ENCODE assay signal across 13 cellular contexts in the genomic region with DNA sequence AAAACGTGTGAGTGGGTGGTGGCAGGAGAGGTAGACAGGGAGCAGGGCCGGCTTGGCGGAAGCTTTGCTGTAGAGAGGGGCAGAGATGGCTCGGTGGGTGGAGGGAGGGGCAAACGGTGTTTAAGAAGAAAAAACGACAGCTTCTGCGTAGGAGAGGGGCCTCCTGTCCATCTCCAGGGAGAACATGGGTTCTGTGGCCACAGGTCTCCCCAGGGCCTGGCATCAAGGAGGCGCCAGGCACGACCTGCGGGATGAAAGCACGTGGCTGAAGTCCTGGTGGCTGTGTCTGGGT. TPM values are rescaled to one million over a fixed set of nuclear protein-coding genes. Genes with fewer than 3 reads are reported as not detected.
DNase-seq lines count a peak whose midpoint lies in the region; ATAC-seq, FAIRE-seq and TF ChIP-seq lines count a peak whose summit lies in the region.
"Had no signal": no experiment of that assay in that cellular context is flagged by ENCODE, and none has a peak within 500 bp of the region (broad histone marks: within the 10 kb centered on the region; RNA-seq: fewer than 3 reads in every experiment).

No MANE protein-coding gene starts in this region.

- TF ChIP-seq EP300 in HepG2 (IDR thresholded peaks at IDR 0.05; ENCODE audit: low read depth in 2 of 2, low read length in 2 of 2) = no peak
- no peak for TF ChIP-seq EP300 in HepG2 (CRISPR knock-in tag; IDR thresholded peaks at IDR 0.05; ENCODE audit: borderline replicate concordance)

- H3K9ac ChIP-seq in HepG2 (ENCODE audit: insufficient read depth, low read depth, low read length) = peak overlapping the region; percentile 91
- H3K9ac ChIP-seq: GM23248 had no signal

- no peaks in the 10 kb centered on the region for H3K27me3 Mint-ChIP-seq in activated naive CD8-positive, alpha-beta T cell

- H3K9me3 ChIP-seq in HepG2 (ENCODE audit: low read length) (no peaks in the 10 kb centered on the region), right lobe of liver (no peaks in the 10 kb centered on the region), lower lobe of right lung (no peaks in the 10 kb centered on the region), adrenal gland (replicated peaks in 1 of 3) (no peaks in the 10 kb centered on the region)

- peak overlapping the region; percentile 98 for H3K4me2 ChIP-seq in HepG2 (ENCODE audit: low read depth, low read length)

- intact Hi-C loops in HepG2 (cut with micrococcal nuclease; ENCODE audit: unreplicated experiment) = loop anchor here (1.0 to 5.0 kb wide), 2 partner anchors 87 to 140 kb away; no protein-coding TSS in a partner anchor
- intact Hi-C loops in right lobe of liver (cut with DNase I) = loop anchor here in 1 of 2 donors (5.0 kb wide), 1 partner anchor 102 kb away; no protein-coding TSS in a partner anchor
- intact Hi-C loops in lower lobe of right lung (cut with DNase I) = loop anchor here (10.0 kb wide), 1 partner anchor 104 kb away; no protein-coding TSS in a partner anchor
- intact Hi-C loops in adrenal gland (cut with DNase I) = loop anchor here in 1 of 2 donors (5.0 kb wide), 2 partner anchors 92 to 107 kb away; no protein-coding TSS in a partner anchor

- H3K27me3 ChIP-seq in HepG2 (ENCODE audit: control insufficient read depth in 1 of 2, insufficient read depth in 2 of 2, low read length in 2 of 2) = peaks cover 2 to 8% of the 10 kb centered on the region in 2 experiments; a peak in 1 of 5 replicates
- no peaks in the 10 kb centered on the region for H3K27me3 ChIP-seq in right lobe of liver
- peaks cover 50% of the 10 kb centered on the region for H3K27me3 ChIP-seq in lower lobe of right lung (ENCODE audit: low read depth)
- H3K27me3 ChIP-seq in adrenal gland = no peaks in the 10 kb centered on the region

- BruUV-seq in HepG2 (replicated peaks; lab: Mats Ljungman, UMichigan) = no TSS peak

- ATAC-seq in HepG2 (no peak), right lobe of liver (no peak), lower lobe of right lung (no peak), GM19351 (IDR thresholded peaks at IDR 0.05; ENCODE audit: unreplicated experiment) (no peak), HG03139 (IDR thresholded peaks at IDR 0.05; ENCODE audit: unreplicated experiment) (no peak)

- 0 out of 2 replicates have a peak, but pooled peaks cover 5% of the 10 kb centered on the region for H4K20me1 ChIP-seq in HepG2 (ENCODE audit: insufficient read depth, low read length)

- no peak overlapping the region for H2AFZ ChIP-seq in HepG2 (ENCODE audit: low read length)
- H2AFZ ChIP-seq: GM23248 had no signal

- DNase-seq in HepG2 (ENCODE audit: low spot score) (no peak), right lobe of liver (no peak), lower lobe of right lung (no peak), GM12892 (ENCODE audit: insufficient read length) (no peak), adrenal gland (no peak)
- DNase-seq: activated CD4-positive, alpha-beta T cell treated with anti-CD3 and anti-CD28 coated beads for 4 hours; NCI-H1092 had no signal

- peaks cover 28% of the 10 kb centered on the region for H3K4me1 Mint-ChIP-seq in activated naive CD8-positive, alpha-beta T cell (ENCODE audit: low read depth)

- H3K9me3 Mint-ChIP-seq in activated naive CD8-positive, alpha-beta T cell (ENCODE audit: low read depth) = no peaks in the 10 kb centered on the region

- peaks cover 75% of the 10 kb centered on the region for H3K4me1 ChIP-seq in HepG2 (ENCODE audit: insufficient read depth, low read length)
- peaks cover 0 to 44% (median 8%) of the 10 kb centered on the region in 4 donors for H3K4me1 ChIP-seq in right lobe of liver
- H3K4me1 ChIP-seq in lower lobe of right lung = peaks cover 43% of the 10 kb centered on the region
- peaks cover 16 to 38% of the 10 kb centered on the region in 2 donors for H3K4me1 ChIP-seq in adrenal gland (replicated peaks in 1 of 2)

- H3K4me3 ChIP-seq in HepG2 (replicated peaks in 1 of 3; ENCODE audit: insufficient read depth in 1 of 3, low read depth in 2 of 3, low read length in 3 of 3) (peak overlapping the region in 2 of 3 experiments; percentile 76 to 78; a peak in 3 of 6 replicates), right lobe of liver (peak overlapping the region in 1 of 3 donors; percentile 75), lower lobe of right lung (peak overlapping the region; percentile 66), adrenal gland (no peak overlapping the region)
- H3K4me3 ChIP-seq: GM23248 had no signal

- no peak for TF ChIP-seq CTCF in HepG2 (CRISPR knock-in tag; IDR thresholded peaks at IDR 0.05)
- no peak for TF ChIP-seq CTCF in right lobe of liver (IDR thresholded peaks at IDR 0.05)
- no peak for TF ChIP-seq CTCF in lower lobe of right lung (IDR thresholded peaks at IDR 0.05)
- TF ChIP-seq CTCF in adrenal gland (IDR thresholded peaks at IDR 0.05) = no peak

- no peak for FAIRE-seq in HepG2 (lab: Jason Lieb, UNC)
- FAIRE-seq in GM12892 (lab: Jason Lieb, UNC) = no peak

- H3K36me3 Mint-ChIP-seq in activated naive CD8-positive, alpha-beta T cell = no peaks in the 10 kb centered on the region

- in situ Hi-C loops in HepG2 (cut with HindIII; ENCODE audit: extremely low pct_ligation_motif_present, low pct_unique_long_range_greater_than_20kb) = loop anchor here (5.0 kb wide), 1 partner anchor 87 kb away; no protein-coding TSS in a partner anchor

- H3K4me3 Mint-ChIP-seq in activated naive CD8-positive, alpha-beta T cell = peak overlapping the region; percentile 80

- H3K27ac Mint-ChIP-seq in activated naive CD8-positive, alpha-beta T cell = no peak overlapping the region

- 5% methylated on average over 11 of the region's 11 CpGs for WGBS in HepG2 (ENCODE audit: low lambda C conversion rate)
- 54% methylated on average over 7 of the region's 11 CpGs for WGBS in right lobe of liver (ENCODE audit: insufficient coverage, low coverage, low lambda C conversion rate, missing lambda C conversion rate)
- 55 to 62% (median 60%) methylated on average over 11 of the region's 11 CpGs for WGBS in adrenal gland, 4 donors

- H3K79me2 ChIP-seq in HepG2 (ENCODE audit: insufficient read depth, low read length) = peaks cover 3% of the 10 kb centered on the region

- POLR2A ChIA-PET in HepG2 (lab: Yijun Ruan, JAX) = interaction anchor here (1.0 kb wide), 1 partner anchor 12 kb away, joined by 3 read pairs; no protein-coding TSS in a partner anchor

- H3K27ac ChIP-seq in HepG2 (ENCODE audit: extremely low read length, insufficient read depth, low read length) (peak overlapping the region; percentile 99), right lobe of liver (peak overlapping the region in 1 of 3 donors; percentile 75), lower lobe of right lung (peak overlapping the region; percentile 90), adrenal gland (peak overlapping the region in 2 of 5 donors; percentile 82 to 87)
- H3K27ac ChIP-seq: GM23248 had no signal

- CTCF ChIA-PET in HepG2 (lab: Yijun Ruan, JAX; ENCODE audit: low intra/inter-chr PET ratio, low total read pairs) = no interaction called here

- TF ChIP-seq RAD21 in HepG2 (CRISPR knock-in tag; IDR thresholded peaks at IDR 0.05) = no peak

- TF ChIP-seq POLR2A in HepG2 (IDR thresholded peaks at IDR 0.05; ENCODE audit: insufficient read depth in 1 of 2, low read depth in 2 of 2, low read length in 2 of 2) = no peak
- TF ChIP-seq POLR2A in right lobe of liver (IDR thresholded peaks at IDR 0.05) = no peak
- no peak for TF ChIP-seq POLR2A in GM12892 (IDR thresholded peaks at IDR 0.05; ENCODE audit: low read depth, low read length)
- TF ChIP-seq POLR2A in adrenal gland (IDR thresholded peaks at IDR 0.05) = no peak

- H3K36me3 ChIP-seq in HepG2 (replicated peaks in 1 of 2; ENCODE audit: control insufficient read depth in 1 of 2, insufficient read depth in 2 of 2, low read length in 2 of 2) = no peaks in the 10 kb centered on the region
- H3K36me3 ChIP-seq in right lobe of liver = no peaks in the 10 kb centered on the region
- H3K36me3 ChIP-seq in lower lobe of right lung = no peaks in the 10 kb centered on the region
- H3K36me3 ChIP-seq in adrenal gland (replicated peaks in 1 of 2) = no peaks in the 10 kb centered on the region

RNA-seq across cellular contexts. Expression of a gene that starts 1.0 kb away (rescaled TPM):
- total RNA-seq in HepG2 (2016; rRNA removed; fragmentation: Illumina TruSeq; extraction: Trizol) (21.9 and 34.7 TPM in 2 replicates), right lobe of liver (10 to 100 TPM; 10.3 to 20.1 (median 15.8) TPM), lower lobe of right lung (97.6 TPM), adrenal gland (10 to 100 TPM; 20.6 to 39.2 (median 25.4) TPM)
- total RNA-seq in HepG2 (2016; cell fraction: cytosol; rRNA removed; fragmentation: Illumina TruSeq; extraction: Trizol; ENCODE audit: low read depth) = 25.5 and 28.3 TPM in 2 replicates
- total RNA-seq in HepG2 (2016; cell fraction: insoluble cytoplasmic fraction; rRNA removed; fragmentation: Illumina TruSeq; extraction: Trizol) = 20.0 and 36.5 TPM in 2 replicates
- 37.0 and 42.3 TPM in 2 replicates for total RNA-seq in HepG2 (2016; cell fraction: membrane; rRNA removed; fragmentation: Illumina TruSeq; extraction: Trizol)
- 30.0 and 34.9 TPM in 2 replicates for total RNA-seq in HepG2 (2016; cell fraction: nucleus; rRNA removed; fragmentation: Illumina TruSeq; extraction: Trizol)
- polyA plus RNA-seq in HepG2 (2011; rRNA removed) (85.2 and 85.8 TPM in 2 replicates), adrenal gland (10 to 100 TPM; 16.3 to 50.5 (median 34.5) TPM)
- 52.8 and 75.3 TPM in 2 replicates for polyA plus RNA-seq in HepG2 (2011; cell fraction: cytosol; rRNA removed)
- polyA plus RNA-seq in HepG2 (2011; cell fraction: nucleus; rRNA removed) = 132 and 197 TPM in 2 replicates
- polyA plus RNA-seq in HepG2 (2012) = 47.5 and 47.9 TPM in 2 replicates
- 23.5 and 27.3 TPM in 2 replicates for polyA plus RNA-seq in HepG2 (2016; cell fraction: cytosol; fragmentation: Illumina TruSeq; extraction: Trizol; ENCODE audit: low read depth)
- 26.8 and 34.6 TPM in 2 replicates for polyA plus RNA-seq in HepG2 (2016; cell fraction: insoluble cytoplasmic fraction; fragmentation: Illumina TruSeq; extraction: Trizol; ENCODE audit: low read depth)
- polyA plus RNA-seq in HepG2 (2016; cell fraction: membrane; fragmentation: Illumina TruSeq; extraction: Trizol; ENCODE audit: low read depth) = 39.3 and 40.3 TPM in 2 replicates
- polyA plus RNA-seq in HepG2 (2016; cell fraction: nucleus; fragmentation: Illumina TruSeq; extraction: Trizol; ENCODE audit: insufficient read depth, low read depth) = 76.9 and 79.5 TPM in 2 replicates
- polyA minus RNA-seq in HepG2 (2011; rRNA and poly(A)+ RNA removed; ENCODE audit: low replicate concordance) = 29.4 and 69.2 TPM in 2 replicates
- polyA minus RNA-seq in HepG2 (2011; cell fraction: cytosol; rRNA and poly(A)+ RNA removed) = 14.4 and 24.4 TPM in 2 replicates
- 41.4 and 57.0 TPM in 2 replicates for polyA minus RNA-seq in HepG2 (2011; cell fraction: nucleus; rRNA and poly(A)+ RNA removed)
- 2.6 TPM for polyA plus RNA-seq in GM12892 (2012; ENCODE audit: missing spikeins)

RNA-seq across cellular contexts. Expression of a gene that starts 30.0 kb away (rescaled TPM):
- total RNA-seq in HepG2 (2016; rRNA removed; fragmentation: Illumina TruSeq; extraction: Trizol) = not detected in 2 replicates
- not detected in 2 replicates for total RNA-seq in HepG2 (2016; cell fraction: cytosol; rRNA removed; fragmentation: Illumina TruSeq; extraction: Trizol; ENCODE audit: low read depth)
- total RNA-seq in HepG2 (2016; cell fraction: insoluble cytoplasmic fraction; rRNA removed; fragmentation: Illumina TruSeq; extraction: Trizol) = not detected in 2 replicates
- not detected in 2 replicates for total RNA-seq in HepG2 (2016; cell fraction: membrane; rRNA removed; fragmentation: Illumina TruSeq; extraction: Trizol)
- not detected in 2 replicates for total RNA-seq in HepG2 (2016; cell fraction: nucleus; rRNA removed; fragmentation: Illumina TruSeq; extraction: Trizol)
- polyA plus RNA-seq in HepG2 (2011; rRNA removed) = 0.22 TPM in 1 of 2 replicates, not detected in the other
- polyA plus RNA-seq in HepG2 (2011; cell fraction: cytosol; rRNA removed) = 0.09 TPM in 1 of 2 replicates, not detected in the other
- 0.08 TPM in 1 of 2 replicates, not detected in the other for polyA plus RNA-seq in HepG2 (2011; cell fraction: nucleus; rRNA removed)
- not detected in 2 replicates for polyA plus RNA-seq in HepG2 (2012)
- polyA plus RNA-seq in HepG2 (2016; cell fraction: cytosol; fragmentation: Illumina TruSeq; extraction: Trizol; ENCODE audit: low read depth) = not detected in 2 replicates
- not detected in 2 replicates for polyA plus RNA-seq in HepG2 (2016; cell fraction: insoluble cytoplasmic fraction; fragmentation: Illumina TruSeq; extraction: Trizol; ENCODE audit: low read depth)
- not detected in 2 replicates for polyA plus RNA-seq in HepG2 (2016; cell fraction: membrane; fragmentation: Illumina TruSeq; extraction: Trizol; ENCODE audit: low read depth)
- not detected in 2 replicates for polyA plus RNA-seq in HepG2 (2016; cell fraction: nucleus; fragmentation: Illumina TruSeq; extraction: Trizol; ENCODE audit: insufficient read depth, low read depth)
- 0.51 TPM in 1 of 2 replicates, not detected in the other for polyA minus RNA-seq in HepG2 (2011; rRNA and poly(A)+ RNA removed; ENCODE audit: low replicate concordance)
- polyA minus RNA-seq in HepG2 (2011; cell fraction: cytosol; rRNA and poly(A)+ RNA removed) = not detected in 2 replicates
- polyA minus RNA-seq in HepG2 (2011; cell fraction: nucleus; rRNA and poly(A)+ RNA removed) = not detected in 2 replicates
- under 1 TPM in 1 of 6 experiments, not detected in 5; 0.55 TPM for total RNA-seq in right lobe of liver
- total RNA-seq in lower lobe of right lung = 2.7 TPM
- not detected for polyA plus RNA-seq in GM12892 (2012; ENCODE audit: missing spikeins)
- total RNA-seq in adrenal gland = 1 to 10 TPM in 7 of 8 donors, not detected in 1; 1.2 to 4.4 (median 3.0) TPM
- polyA plus RNA-seq in adrenal gland = 1 to 10 TPM in 2 of 3 donors, under 1 TPM in 1; 0.75 to 6.6 (median 5.2) TPM
- total RNA-seq: glomerular endothelial cell, GM23248, osteoblast had no signal
- polyA plus RNA-seq: GM23248 had no signal

RNA-seq across cellular contexts. Expression of a gene that starts 45.6 kb away (rescaled TPM):
- total RNA-seq in HepG2 (2016; rRNA removed; fragmentation: Illumina TruSeq; extraction: Trizol) = 0.27 TPM in 1 of 2 replicates, not detected in the other
- 0.09 TPM in 1 of 2 replicates, not detected in the other for total RNA-seq in HepG2 (2016; cell fraction: cytosol; rRNA removed; fragmentation: Illumina TruSeq; extraction: Trizol; ENCODE audit: low read depth)
- 0.09 and 0.10 TPM in 2 replicates for total RNA-seq in HepG2 (2016; cell fraction: insoluble cytoplasmic fraction; rRNA removed; fragmentation: Illumina TruSeq; extraction: Trizol)
- total RNA-seq in HepG2 (2016; cell fraction: membrane; rRNA removed; fragmentation: Illumina TruSeq; extraction: Trizol) = 0.07 and 0.09 TPM in 2 replicates
- 0.28 and 0.66 TPM in 2 replicates for total RNA-seq in HepG2 (2016; cell fraction: nucleus; rRNA removed; fragmentation: Illumina TruSeq; extraction: Trizol)
- polyA plus RNA-seq in HepG2 (2011; rRNA removed) = 0.57 and 0.62 TPM in 2 replicates
- polyA plus RNA-seq in HepG2 (2011; cell fraction: cytosol; rRNA removed) = 0.13 TPM in 2 replicates
- polyA plus RNA-seq in HepG2 (2011; cell fraction: nucleus; rRNA removed) = 4.1 and 5.0 TPM in 2 replicates
- polyA plus RNA-seq in HepG2 (2012) = 0.67 and 2.1 TPM in 2 replicates
- polyA plus RNA-seq in HepG2 (2016; cell fraction: cytosol; fragmentation: Illumina TruSeq; extraction: Trizol; ENCODE audit: low read depth) = 0.05 TPM in 1 of 2 replicates, not detected in the other
- 0.08 and 0.10 TPM in 2 replicates for polyA plus RNA-seq in HepG2 (2016; cell fraction: insoluble cytoplasmic fraction; fragmentation: Illumina TruSeq; extraction: Trizol; ENCODE audit: low read depth)
- 0.11 TPM in 1 of 2 replicates, not detected in the other for polyA plus RNA-seq in HepG2 (2016; cell fraction: membrane; fragmentation: Illumina TruSeq; extraction: Trizol; ENCODE audit: low read depth)
- 0.48 and 0.64 TPM in 2 replicates for polyA plus RNA-seq in HepG2 (2016; cell fraction: nucleus; fragmentation: Illumina TruSeq; extraction: Trizol; ENCODE audit: insufficient read depth, low read depth)
- polyA minus RNA-seq in HepG2 (2011; rRNA and poly(A)+ RNA removed; ENCODE audit: low replicate concordance) = 0.56 TPM in 1 of 2 replicates, not detected in the other
- polyA minus RNA-seq in HepG2 (2011; cell fraction: cytosol; rRNA and poly(A)+ RNA removed) = 0.20 TPM in 1 of 2 replicates, not detected in the other
- polyA minus RNA-seq in HepG2 (2011; cell fraction: nucleus; rRNA and poly(A)+ RNA removed) = 0.77 and 0.99 TPM in 2 replicates
- total RNA-seq in right lobe of liver = 1 to 10 TPM in 2 of 6 experiments, under 1 TPM in 3, not detected in 1; 0.16 to 3.5 (median 0.32) TPM
- total RNA-seq in lower lobe of right lung = 6.6 TPM
- not detected for polyA plus RNA-seq in GM12892 (2012; ENCODE audit: missing spikeins)
- 1 to 10 TPM in 6 of 8 donors, under 1 TPM in 1, not detected in 1; 0.11 to 7.6 (median 2.8) TPM for total RNA-seq in adrenal gland
- polyA plus RNA-seq in adrenal gland = 1 to 10 TPM in 2 of 3 donors, under 1 TPM in 1; 0.88 to 6.0 (median 4.0) TPM
- total RNA-seq: glomerular endothelial cell, GM23248, osteoblast had no signal
- polyA plus RNA-seq: GM23248 had no signal

Comparison
In these comparisons a context has a peak if more than half of its experiments do, and no peak if none do; other contexts are left out.
1. H3K4me3 ChIP-seq: peak in HepG2 (2 of 3) and lower lobe of right lung (single experiment); none in adrenal gland (0 of 4).